ENCODE assay signal across 7 cellular contexts in genomic region chr9:122906122-122906521, GRCh38. TPM values are rescaled to one million over a fixed set of nuclear protein-coding genes. Genes with fewer than 3 reads are reported as not detected.
DNase-seq lines count a peak whose midpoint lies in the region; ATAC-seq and TF ChIP-seq lines count a peak whose summit lies in the region.
"Not testable (repeated sequence)": the region's sequence is repeated elsewhere in the genome, so short reads cannot be mapped to it uniquely, and the experiment has no call there.

No MANE protein-coding gene starts in this region.

- DNase-seq in GM23338 (ENCODE audit: low spot score) = peak; percentile 9
- not testable (repeated sequence) for DNase-seq in SK-N-SH; effector memory CD4-positive, alpha-beta T cell; mesenchymal stem cell; osteoblast (ENCODE audit: insufficient read length, low spot score, missing footprints)

- H3K4me3 Mint-ChIP-seq in GM23338 = not testable (repeated sequence)

- H3K9me2 ChIP-seq in GM23338 (ENCODE audit: insufficient read depth); SK-N-SH: not testable (repeated sequence)

- H2BK15ac ChIP-seq in mesenchymal stem cell (ENCODE audit: low read depth, poor library complexity, severe bottlenecking) = not testable (repeated sequence)

- CTCF ChIA-PET in SK-N-SH (lab: Yijun Ruan, JAX) = not testable (repeated sequence)

- H4K91ac ChIP-seq in mesenchymal stem cell (ENCODE audit: low read length) = not testable (repeated sequence)

- H2BK120ac ChIP-seq in mesenchymal stem cell (ENCODE audit: low read depth, low read length) = not testable (repeated sequence)

- not testable (repeated sequence) for TF ChIP-seq RAD21 in SK-N-SH (IDR thresholded peaks at IDR 0.05; ENCODE audit: low read length)

- peaks cover 60% of the 10 kb centered on the region for H3K79me2 ChIP-seq in GM23338 (replicated peaks; ENCODE audit: insufficient read depth)
- H3K79me2 ChIP-seq in OCI-LY3 (ENCODE audit: low read length) = peaks cover 75% of the 10 kb centered on the region
- peaks cover 66% of the 10 kb centered on the region for H3K79me2 ChIP-seq in SK-N-SH (ENCODE audit: insufficient read depth)
- peaks cover 57% of the 10 kb centered on the region for H3K79me2 ChIP-seq in osteoblast (ENCODE audit: insufficient read depth, low read length)

- ATAC-seq in GM23338 = not testable (repeated sequence)

- H3K4me2 ChIP-seq in GM23338; OCI-LY3 (ENCODE audit: low read length); mesenchymal stem cell (ENCODE audit: low read length, poor library complexity, severe bottlenecking): not testable (repeated sequence)
- H3K4me2 ChIP-seq in SK-N-SH (peak overlapping the region; percentile 65; the same call in 1 of the 2 replicates), osteoblast (ENCODE audit: insufficient read depth, low read length) (peak overlapping the region; percentile 74)

- H3K4me1 Mint-ChIP-seq in GM23338 = not testable (repeated sequence)

- H3K18ac ChIP-seq in mesenchymal stem cell (ENCODE audit: low read depth in 1 of 2, low read length in 2 of 2) = not testable (repeated sequence)

- not testable (repeated sequence) for H3K27me3 ChIP-seq in GM23338 (ENCODE audit: insufficient read depth); OCI-LY3 (ENCODE audit: low read depth, low read length); SK-N-SH (ENCODE audit: insufficient read depth); effector memory CD4-positive, alpha-beta T cell (replicated peaks; ENCODE audit: control insufficient read depth, insufficient read depth, low read length, poor library complexity, severe bottlenecking); mesenchymal stem cell (ENCODE audit: control insufficient read depth in 1 of 2, insufficient read depth in 1 of 2, low read length in 2 of 2); osteoblast (ENCODE audit: insufficient read depth, low read length)

- POLR2A ChIA-PET in SK-N-SH (lab: Yijun Ruan, JAX) = not testable (repeated sequence)

- H3K4me3 ChIP-seq in GM23338; SK-N-SH (ENCODE audit: low read depth in 2 of 2, low read length in 1 of 2); effector memory CD4-positive, alpha-beta T cell (ENCODE audit: insufficient read depth, low read depth, low read length, poor library complexity, severe bottlenecking); mesenchymal stem cell (ENCODE audit: insufficient read depth in 1 of 2, low read depth in 1 of 2, low read length in 2 of 2); osteoblast (ENCODE audit: insufficient read depth, low read length): not testable (repeated sequence)
- H3K4me3 ChIP-seq in OCI-LY3 (ENCODE audit: low read length) = peak overlapping the region; percentile 98; the same call in 1 of the 2 replicates

- not testable (repeated sequence) for H3K14ac ChIP-seq in mesenchymal stem cell (ENCODE audit: low read length in 2 of 2)

- not testable (repeated sequence) for H3K27ac Mint-ChIP-seq in GM23338

- peaks cover 12% of the 10 kb centered on the region for H3K36me3 Mint-ChIP-seq in GM23338 (ENCODE audit: low read depth)

- peaks cover 11% of the 10 kb centered on the region; the same call in 1 of the 2 replicates for H4K20me1 ChIP-seq in GM23338 (replicated peaks; ENCODE audit: insufficient read depth)
- H4K20me1 ChIP-seq in OCI-LY3 (ENCODE audit: insufficient read depth, low read length); SK-N-SH (ENCODE audit: insufficient read depth); osteoblast (ENCODE audit: insufficient read depth, low read length): not testable (repeated sequence)

- not testable (repeated sequence) for H3K27me3 Mint-ChIP-seq in GM23338 (ENCODE audit: insufficient read depth, low read depth, poor library complexity)

- not testable (repeated sequence) for H2AFZ ChIP-seq in GM23338; OCI-LY3 (ENCODE audit: low read depth, low read length); mesenchymal stem cell (ENCODE audit: low read depth, low read length); osteoblast (ENCODE audit: low read length)
- H2AFZ ChIP-seq in SK-N-SH (ENCODE audit: low read depth) = peak overlapping the region; percentile 69

- H2AK5ac ChIP-seq in mesenchymal stem cell (ENCODE audit: low read length, severe bottlenecking) = not testable (repeated sequence)

- H4K8ac ChIP-seq in mesenchymal stem cell (ENCODE audit: low read length) = not testable (repeated sequence)

- not testable (repeated sequence) for H2BK5ac ChIP-seq in mesenchymal stem cell (ENCODE audit: low read depth, low read length, poor library complexity, severe bottlenecking)

- H3K9me3 ChIP-seq in OCI-LY3 (ENCODE audit: insufficient read depth, low read length); SK-N-SH; effector memory CD4-positive, alpha-beta T cell (ENCODE audit: control insufficient read depth, low read length); mesenchymal stem cell (ENCODE audit: control insufficient read depth, low read length); osteoblast (ENCODE audit: low read depth, low read length): not testable (repeated sequence)

- H3F3A ChIP-seq in GM23338 (replicated peaks; ENCODE audit: low read depth) = not testable (repeated sequence)
- peaks cover 26% of the 10 kb centered on the region for H3F3A ChIP-seq in SK-N-SH (replicated peaks; ENCODE audit: insufficient read depth)

- H3K9ac ChIP-seq in OCI-LY3 (ENCODE audit: low read length) = not testable (repeated sequence)
- H3K9ac ChIP-seq in SK-N-SH = peak overlapping the region; percentile 59; the same call in 1 of the 2 replicates
- peak overlapping the region; percentile 95 for H3K9ac ChIP-seq in mesenchymal stem cell (ENCODE audit: low read length)

- not testable (repeated sequence) for H3K4ac ChIP-seq in mesenchymal stem cell (ENCODE audit: low read depth in 1 of 2, low read length in 2 of 2)

- WGBS in SK-N-SH (ENCODE audit: low lambda C conversion rate) = 95% methylated on average over 16 of the region's 16 CpGs
- WGBS in mesenchymal stem cell = 98% methylated on average over 16 of the region's 16 CpGs

- H3K9me3 Mint-ChIP-seq in GM23338 = not testable (repeated sequence)

- H3K36me3 ChIP-seq in GM23338 (ENCODE audit: insufficient read depth) = not testable (repeated sequence)
- H3K36me3 ChIP-seq in OCI-LY3 (replicated peaks; ENCODE audit: low read depth, low read length) (peaks cover 16% of the 10 kb centered on the region), SK-N-SH (replicated peaks in 1 of 2; ENCODE audit: control insufficient read depth in 1 of 2, insufficient read depth in 2 of 2, low read length in 1 of 2) (peaks cover 33 to 37% of the 10 kb centered on the region in 2 experiments), mesenchymal stem cell (ENCODE audit: control insufficient read depth in 1 of 2, insufficient read depth in 2 of 2, low read depth in 1 of 2, low read length in 2 of 2) (peaks cover 8 to 24% of the 10 kb centered on the region in 2 experiments), osteoblast (ENCODE audit: insufficient read depth, low read length) (peaks cover 20% of the 10 kb centered on the region)
- peaks cover 13% of the 10 kb centered on the region for H3K36me3 ChIP-seq in effector memory CD4-positive, alpha-beta T cell (ENCODE audit: control insufficient read depth, insufficient read depth, low read length)

- TF ChIP-seq EP300 in SK-N-SH (IDR thresholded peaks at IDR 0.05; ENCODE audit: borderline replicate concordance in 1 of 2, low read depth in 1 of 2, low read length in 1 of 2) = not testable (repeated sequence)

- H3K27ac ChIP-seq in 22Rv1 (peak overlapping the region; percentile 87), GM23338 (ENCODE audit: low read depth) (peak overlapping the region; percentile 83; the same call in 1 of the 2 replicates), SK-N-SH (ENCODE audit: low read depth in 2 of 2, low read length in 1 of 2) (peak overlapping the region; percentile 78 to 89; a peak in 3 of 4 replicates)
- H3K27ac ChIP-seq in OCI-LY3 (ENCODE audit: low read length); mesenchymal stem cell (ENCODE audit: low read length, poor library complexity, severe bottlenecking); osteoblast (ENCODE audit: low read depth, low read length): not testable (repeated sequence)
- peak overlapping the region; percentile 88 for H3K27ac ChIP-seq in effector memory CD4-positive, alpha-beta T cell (ENCODE audit: insufficient read depth, low read length, poor library complexity, severe bottlenecking)

- not testable (repeated sequence) for TF ChIP-seq CTCF in 22Rv1 (IDR thresholded peaks at IDR 0.05); GM23338 (conservative IDR thresholded peaks at IDR 0.05; ENCODE audit: low read depth in 2 of 2); OCI-LY3 (IDR thresholded peaks at IDR 0.05; ENCODE audit: low read depth, low read length); SK-N-SH (IDR thresholded peaks at IDR 0.05); osteoblast (IDR thresholded peaks at IDR 0.05; ENCODE audit: extremely low read depth, low read depth, low read length)

- H3K4me1 ChIP-seq in GM23338 (ENCODE audit: insufficient read depth); OCI-LY3 (ENCODE audit: low read length); SK-N-SH (ENCODE audit: control insufficient read depth in 1 of 2, insufficient read depth in 2 of 2, low read depth in 1 of 2, low read length in 1 of 2); effector memory CD4-positive, alpha-beta T cell (ENCODE audit: control insufficient read depth, insufficient read depth, low read length, poor library complexity, severe bottlenecking); mesenchymal stem cell (ENCODE audit: control insufficient read depth, insufficient read depth, low read depth, low read length): not testable (repeated sequence)
- H3K4me1 ChIP-seq in osteoblast (ENCODE audit: insufficient read depth, low read length) = peaks cover 19% of the 10 kb centered on the region

- not testable (repeated sequence) for H3K23ac ChIP-seq in mesenchymal stem cell (ENCODE audit: low read length in 2 of 2)

- not testable (repeated sequence) for H3K79me1 ChIP-seq in mesenchymal stem cell (replicated peaks; ENCODE audit: low read length, poor library complexity, severe bottlenecking)

- not testable (repeated sequence) for H2BK12ac ChIP-seq in mesenchymal stem cell (ENCODE audit: low read length in 2 of 2)

RNA-seq across cellular contexts. Expression of gene RC3H2, which starts 1.0 kb away (rescaled TPM):
- total RNA-seq in GM23338 (2014; rRNA removed; shearing (Covaris generic)) = 37.5 and 42.1 TPM in 2 replicates
- 20.6 and 24.9 TPM in 2 replicates for polyA plus RNA-seq in GM23338 (2016; fragmentation: Nextera tagmentation; extraction: Ambion mirVana)
- 12.4 and 15.2 TPM in 2 replicates for polyA plus RNA-seq in SK-N-SH (2012; rRNA removed)
- 15.7 and 15.8 TPM in 2 replicates for polyA plus RNA-seq in SK-N-SH (2012; cell fraction: cytosol; rRNA removed)
- polyA plus RNA-seq in SK-N-SH (2012; cell fraction: nucleus; rRNA removed) = 8.3 and 18.6 TPM in 2 replicates
- 37.5 TPM for polyA plus RNA-seq in mesenchymal stem cell (2013, experiment 1 of 2)
- polyA plus RNA-seq in mesenchymal stem cell (2013, experiment 2 of 2) = 37.0 TPM
- total RNA-seq in osteoblast = 49.2 and 52.5 TPM in 2 replicates

RNA-seq across cellular contexts. Expression of gene ZBTB6, which starts 7.0 kb away (rescaled TPM):
- 12.7 and 16.9 TPM in 2 replicates for total RNA-seq in GM23338 (2014; rRNA removed; shearing (Covaris generic))
- polyA plus RNA-seq in GM23338 (2016; fragmentation: Nextera tagmentation; extraction: Ambion mirVana) (3.2 and 4.0 TPM in 2 replicates), SK-N-SH (2012; rRNA removed) (2.2 and 3.2 TPM in 2 replicates)
- 4.2 and 4.9 TPM in 2 replicates for polyA plus RNA-seq in SK-N-SH (2012; cell fraction: cytosol; rRNA removed)
- 0.90 and 1.8 TPM in 2 replicates for polyA plus RNA-seq in SK-N-SH (2012; cell fraction: nucleus; rRNA removed)
- 4.8 TPM for polyA plus RNA-seq in mesenchymal stem cell (2013, experiment 1 of 2)
- polyA plus RNA-seq in mesenchymal stem cell (2013, experiment 2 of 2) = 5.3 TPM
- 13.8 TPM in 2 replicates for total RNA-seq in osteoblast

RNA-seq across cellular contexts. Expression of gene ZBTB26, which starts 25.2 kb away (rescaled TPM):
- total RNA-seq in GM23338 (2014; rRNA removed; shearing (Covaris generic)) = 9.0 and 9.7 TPM in 2 replicates
- 2.7 and 3.0 TPM in 2 replicates for polyA plus RNA-seq in GM23338 (2016; fragmentation: Nextera tagmentation; extraction: Ambion mirVana)
- 3.9 and 6.0 TPM in 2 replicates for polyA plus RNA-seq in SK-N-SH (2012; rRNA removed)
- 5.6 and 6.1 TPM in 2 replicates for polyA plus RNA-seq in SK-N-SH (2012; cell fraction: cytosol; rRNA removed)
- 8.1 and 14.7 TPM in 2 replicates for polyA plus RNA-seq in SK-N-SH (2012; cell fraction: nucleus; rRNA removed)
- 2.3 TPM for polyA plus RNA-seq in mesenchymal stem cell (2013, experiment 1 of 2)
- polyA plus RNA-seq in mesenchymal stem cell (2013, experiment 2 of 2) = 2.3 TPM
- 5.0 and 5.4 TPM in 2 replicates for total RNA-seq in osteoblast

RNA-seq across cellular contexts. Expression of gene RABGAP1, which starts 34.7 kb away (rescaled TPM):
- 33.9 and 34.0 TPM in 2 replicates for total RNA-seq in GM23338 (2014; rRNA removed; shearing (Covaris generic))
- polyA plus RNA-seq in GM23338 (2016; fragmentation: Nextera tagmentation; extraction: Ambion mirVana) (8.1 and 8.5 TPM in 2 replicates), SK-N-SH (2012; rRNA removed) (20.2 and 29.2 TPM in 2 replicates)
- 23.7 and 26.5 TPM in 2 replicates for polyA plus RNA-seq in SK-N-SH (2012; cell fraction: cytosol; rRNA removed)
- 23.6 and 39.9 TPM in 2 replicates for polyA plus RNA-seq in SK-N-SH (2012; cell fraction: nucleus; rRNA removed)
- 24.0 TPM for polyA plus RNA-seq in mesenchymal stem cell (2013, experiment 1 of 2)
- polyA plus RNA-seq in mesenchymal stem cell (2013, experiment 2 of 2) = 23.7 TPM
- 49.2 and 56.9 TPM in 2 replicates for total RNA-seq in osteoblast
